8 cellular contexts compared by ENCODE assay signal in genomic region chr12:52023182-52023975, GRCh38. TPM values are rescaled to one million over a fixed set of nuclear protein-coding genes. Genes with fewer than 3 reads are reported as not detected.
DNase-seq lines count a peak whose midpoint lies in the region; ATAC-seq, FAIRE-seq and TF ChIP-seq lines count a peak whose summit lies in the region.

No MANE protein-coding gene starts in this region.

- no peak overlapping the region for H2BK5ac ChIP-seq in trophoblast cell (ENCODE audit: low read depth, low read length, poor library complexity)

- ATAC-seq in A549 (peak; percentile 63 to 79), GM18907 (IDR thresholded peaks at IDR 0.05; ENCODE audit: unreplicated experiment) (peak; percentile 52)
- ATAC-seq in activated naive CD4-positive, alpha-beta T cell treated with anti-CD3 and anti-CD28 coated beads, Interleukin-2, amount 50 U/mL, for 72 hours, result peak; percentile 63 to 70

- in situ Hi-C loops in transverse colon (cut with MboI; ENCODE audit: low pct_ligation_motif_present in 1 of 4, low pct_unique_long_range_greater_than_20kb in 1 of 4, low sequenced_read_pairs in 3 of 4), result loop anchor here in 1 of 4 donors (10.0 kb wide), 1 partner anchor 61 kb away; no protein-coding TSS in a partner anchor

- H3K14ac ChIP-seq in trophoblast cell (ENCODE audit: low read length), result no peak overlapping the region

- no peaks in the 10 kb centered on the region for H4K20me1 ChIP-seq in SK-N-SH (ENCODE audit: insufficient read depth)

- H3K18ac ChIP-seq in trophoblast cell (ENCODE audit: low read length), result no peak overlapping the region

- no peak overlapping the region for H2BK120ac ChIP-seq in trophoblast cell (ENCODE audit: insufficient read depth, low read length, poor library complexity)

- CTCF ChIA-PET in A549 (lab: Yijun Ruan, JAX), result interaction anchor here (0.6 to 41.8 kb wide), 29 partner anchors 8 to 882 kb away, joined by 3 to 1730 read pairs (median 4); partner anchors contain the start of genes ANKRD33, ATG101, KRT8 and NR4A1
- CTCF ChIA-PET in SK-N-SH (lab: Yijun Ruan, JAX), result interaction anchor here (0.6 to 30.2 kb wide), 39 partner anchors 8 to 1423 kb away, joined by 3 to 949 read pairs (median 4); partner anchors contain the start of genes ACVR1B, ANKRD33, ATG101 and NR4A1

- peak; percentile 88 to 95 for TF ChIP-seq RAD21 in A549 (conservative IDR thresholded peaks at IDR 0.05 in 1 of 2, IDR thresholded peaks at IDR 0.05 in 1 of 2)
- TF ChIP-seq RAD21 in SK-N-SH (IDR thresholded peaks at IDR 0.05; ENCODE audit: low read length), result peak; percentile 80

- no peak for FAIRE-seq in A549 (lab: Jason Lieb, UNC)

- H3K9ac ChIP-seq in SK-N-SH (peak overlapping the region; percentile 52; the same call in 1 of the 2 replicates), trophoblast cell (ENCODE audit: low read length) (no peak overlapping the region)

- H3K36me3 ChIP-seq in SK-N-SH (replicated peaks in 1 of 2; ENCODE audit: control insufficient read depth in 1 of 2, insufficient read depth in 2 of 2, low read length in 1 of 2), result no peaks in the 10 kb centered on the region
- H3K36me3 ChIP-seq in trophoblast cell (ENCODE audit: control insufficient read depth in 1 of 2, insufficient read depth in 2 of 2, low read length in 2 of 2), result no peaks in the 10 kb centered on the region
- no peaks in the 10 kb centered on the region for H3K36me3 ChIP-seq in transverse colon

- H3K4me1 ChIP-seq in A549 (peaks cover 32% of the 10 kb centered on the region), SK-N-SH (ENCODE audit: control insufficient read depth in 1 of 2, insufficient read depth in 2 of 2, low read depth in 1 of 2, low read length in 1 of 2) (peaks cover 5 to 23% of the 10 kb centered on the region in 2 experiments; a peak in 1 of 4 replicates), trophoblast cell (ENCODE audit: control insufficient read depth in 1 of 2, insufficient read depth in 2 of 2, low read length in 2 of 2) (peaks cover 7 to 16% of the 10 kb centered on the region in 2 experiments), transverse colon (peaks cover 17 to 39% (median 35%) of the 10 kb centered on the region in 4 donors)

- H4K12ac ChIP-seq in trophoblast cell (ENCODE audit: low read depth, low read length), result no peak overlapping the region

- H3K4me3 ChIP-seq in A549 (peak overlapping the region; percentile 71), SK-N-SH (ENCODE audit: low read depth in 2 of 2, low read length in 1 of 2) (peak overlapping the region; percentile 49 to 66), trophoblast cell (ENCODE audit: low read depth, low read length) (peak overlapping the region; percentile 60), transverse colon (peak overlapping the region; percentile 34 to 54 (median 46))

- peak overlapping the region; percentile 83 to 93 for H3K27ac ChIP-seq in A549
- peak overlapping the region in 1 of 2 experiments; percentile 12; a peak in 1 of 4 replicates for H3K27ac ChIP-seq in SK-N-SH (ENCODE audit: low read depth in 2 of 2, low read length in 1 of 2)
- no peak overlapping the region for H3K27ac ChIP-seq in trophoblast cell (ENCODE audit: low read depth, low read length)
- H3K27ac ChIP-seq in transverse colon, result peak overlapping the region; percentile 93 to 95 (median 94)

- H3F3A ChIP-seq in SK-N-SH (replicated peaks; ENCODE audit: insufficient read depth), result no peaks in the 10 kb centered on the region

- DNase-seq in A549 (ENCODE audit: low read depth in 1 of 2, low spot score in 1 of 2) (peak; percentile 94 to 95), LoVo (ENCODE audit: low spot score) (peak; percentile 95), SK-N-SH (peak; percentile 96), cardiac septum (ENCODE audit: low spot score) (peak; percentile 95), trophoblast cell (peak; percentile 64 to 84), transverse colon (peak; percentile 93)
- DNase-seq in activated naive CD4-positive, alpha-beta T cell treated with anti-CD3 and anti-CD28 coated beads, Interleukin-2, amount 50 U/mL, for 72 hours (ENCODE audit: low spot score in 2 of 2), result peak; percentile 92 to 98

- H3K4me2 ChIP-seq in A549, result peak overlapping the region; percentile 88
- peak overlapping the region; percentile 87 for H3K4me2 ChIP-seq in SK-N-SH
- peak overlapping the region; percentile 84 for H3K4me2 ChIP-seq in trophoblast cell (ENCODE audit: low read length)

- no peak overlapping the region for H3K23ac ChIP-seq in trophoblast cell (ENCODE audit: low read length)

- H3K27ac Mint-ChIP-seq in activated naive CD4-positive, alpha-beta T cell treated with anti-CD3 and anti-CD28 coated beads, Interleukin-2, amount 50 U/mL, for 72 hours, result peak overlapping the region; percentile 89 to 96

- TF ChIP-seq POLR2A in A549 (IDR thresholded peaks at IDR 0.05; ENCODE audit: low read length) (peak; percentile 37), transverse colon (IDR thresholded peaks at IDR 0.05) (no peak)

- TF ChIP-seq EP300 in A549 (IDR thresholded peaks at IDR 0.05), result no peak
- no peak; a peak in 1 of 4 replicates for TF ChIP-seq EP300 in SK-N-SH (IDR thresholded peaks at IDR 0.05; ENCODE audit: borderline replicate concordance in 1 of 2, low read depth in 1 of 2, low read length in 1 of 2)
- TF ChIP-seq EP300 in transverse colon (IDR thresholded peaks at IDR 0.05; ENCODE audit: low read depth), result no peak

- intact Hi-C loops in cardiac septum (cut with DNase I) (loop anchor here (1.0 kb wide), 1 partner anchor 16 kb away; no protein-coding TSS in a partner anchor), transverse colon (cut with DNase I; ENCODE audit: low total_unique reads) (loop anchor here (2.0 kb wide), 1 partner anchor 19 kb away; no protein-coding TSS in a partner anchor)

- H3K36me3 Mint-ChIP-seq in activated naive CD4-positive, alpha-beta T cell treated with anti-CD3 and anti-CD28 coated beads, Interleukin-2, amount 50 U/mL, for 72 hours, result no peaks in the 10 kb centered on the region

- H3K27me3 ChIP-seq in SK-N-SH (ENCODE audit: insufficient read depth) (no peaks in the 10 kb centered on the region), trophoblast cell (ENCODE audit: insufficient read depth, low read length) (peaks cover 5% of the 10 kb centered on the region), transverse colon (no peaks in the 10 kb centered on the region)

- no peak overlapping the region for H3K4ac ChIP-seq in trophoblast cell (ENCODE audit: low read depth, low read length)

- WGBS in A549 (ENCODE audit: missing lambda C conversion rate), result 2% methylated on average over 31 of the region's 70 CpGs
- WGBS in SK-N-SH (ENCODE audit: low lambda C conversion rate), result 2% methylated on average over 17 of the region's 70 CpGs
- WGBS in trophoblast cell (ENCODE audit: extremely low coverage, insufficient coverage, insufficient read length), result no CpG with 5 or more reads among the region's 70 CpGs
- WGBS in transverse colon (ENCODE audit: low coverage in 1 of 2), 2 donors, result 1% methylated on average over 29 of the region's 70 CpGs; no CpG with 5 or more reads in 1 of the 2 donors

- H2AK5ac ChIP-seq in trophoblast cell (ENCODE audit: low read length), result no peak overlapping the region

- H2AFZ ChIP-seq in SK-N-SH (ENCODE audit: low read depth), result peak overlapping the region; percentile 96
- peak overlapping the region; percentile 37 for H2AFZ ChIP-seq in trophoblast cell (ENCODE audit: insufficient read depth, low read length, poor library complexity)

- POLR2A ChIA-PET in A549 (lab: Yijun Ruan, JAX) (interaction anchor here (0.9 to 2.1 kb wide), 7 partner anchors 9 to 46 kb away, joined by 3 to 16 read pairs (median 4); partner anchors contain the start of genes ATG101, NR4A1 and TAMALIN), SK-N-SH (lab: Yijun Ruan, JAX) (interaction anchor here (0.5 to 2.5 kb wide), 8 partner anchors 9 to 86 kb away, joined by 3 to 12 read pairs (median 4); partner anchors contain the start of gene TAMALIN)

- H3K9me3 Mint-ChIP-seq in activated naive CD4-positive, alpha-beta T cell treated with anti-CD3 and anti-CD28 coated beads, Interleukin-2, amount 50 U/mL, for 72 hours, result no peaks in the 10 kb centered on the region

- H3K79me2 ChIP-seq in SK-N-SH (ENCODE audit: insufficient read depth) (no peaks in the 10 kb centered on the region), trophoblast cell (ENCODE audit: control insufficient read depth, insufficient read depth, low read length, poor library complexity) (no peaks in the 10 kb centered on the region)

- H3K9me3 ChIP-seq in A549 (no peaks in the 10 kb centered on the region), SK-N-SH (no peaks in the 10 kb centered on the region), trophoblast cell (ENCODE audit: insufficient read depth, low read depth, low read length) (no peaks in the 10 kb centered on the region), transverse colon (no peaks in the 10 kb centered on the region)

- H4K91ac ChIP-seq in trophoblast cell (ENCODE audit: low read depth, low read length), result no peak overlapping the region

- no peaks in the 10 kb centered on the region for H3K79me1 ChIP-seq in trophoblast cell (ENCODE audit: low read length)

- H3K9me2 ChIP-seq in SK-N-SH, result no peaks in the 10 kb centered on the region

- no peak overlapping the region for H2BK12ac ChIP-seq in trophoblast cell (ENCODE audit: low read length)

- TF ChIP-seq CTCF in A549 (IDR thresholded peaks at IDR 0.05) (peak; percentile 93), SK-N-SH (IDR thresholded peaks at IDR 0.05) (peak; percentile 90), transverse colon (IDR thresholded peaks at IDR 0.05) (peak; percentile 97 to 99 (median 98))

- H4K8ac ChIP-seq in trophoblast cell (ENCODE audit: low read depth, low read length), result peak overlapping the region; percentile 25

RNA-seq across cellular contexts. Expression of gene TAMALIN, which starts 16.6 kb away (rescaled TPM):
- polyA plus RNA-seq in A549 (2011; rRNA removed), result 0.22 and 0.35 TPM in 2 replicates
- polyA plus RNA-seq in A549 (2012; cell fraction: cytosol; rRNA removed), result 0.44 and 0.53 TPM in 2 replicates
- polyA plus RNA-seq in A549 (2012; cell fraction: nucleus; rRNA removed), result 1.4 and 3.1 TPM in 2 replicates
- 0.16 to 0.30 TPM (median 0.29 TPM) in 3 replicates for polyA plus RNA-seq in A549 (2017; fragmentation: RNase III; extraction: RNeasy Plus Mini Kit Qiagen cat#74134 plus additional on column Dnase treatment)
- polyA minus RNA-seq in A549 (2011; rRNA and poly(A)+ RNA removed), result 0.44 and 0.62 TPM in 2 replicates
- 1.7 and 2.4 TPM in 2 replicates for polyA plus RNA-seq in SK-N-SH (2012; rRNA removed)
- 1.0 and 1.6 TPM in 2 replicates for polyA plus RNA-seq in SK-N-SH (2012; cell fraction: cytosol; rRNA removed)
- 4.9 TPM in 2 replicates for polyA plus RNA-seq in SK-N-SH (2012; cell fraction: nucleus; rRNA removed)
- 10 to 100 TPM in 1 of 2 donors, 1 to 10 TPM in 1; 9.9 to 32.9 TPM for total RNA-seq in activated naive CD4-positive, alpha-beta T cell treated with anti-CD3 and anti-CD28 coated beads, Interleukin-2, amount 50 U/mL, for 72 hours
- total RNA-seq in cardiac septum, result 27.5 TPM
- 2.2 and 2.6 TPM in 2 replicates for polyA plus RNA-seq in trophoblast cell (2013)
- total RNA-seq in transverse colon, result 10 to 100 TPM in 2 of 4 donors, 1 to 10 TPM in 2; 5.9 to 20.6 (median 9.7) TPM

RNA-seq across cellular contexts. Expression of gene NR4A1, which starts 27.9 kb away (rescaled TPM):
- polyA plus RNA-seq in A549 (2011; rRNA removed) (81.3 and 89.6 TPM in 2 replicates), A549 (2017; fragmentation: RNase III; extraction: RNeasy Plus Mini Kit Qiagen cat#74134 plus additional on column Dnase treatment) (24.7 to 39.6 TPM (median 28.7 TPM) in 3 replicates), SK-N-SH (2012; rRNA removed) (75.2 and 120 TPM in 2 replicates)
- polyA plus RNA-seq in A549 (2012; cell fraction: cytosol; rRNA removed), result 151 and 315 TPM in 2 replicates
- 768 and 886 TPM in 2 replicates for polyA plus RNA-seq in A549 (2012; cell fraction: nucleus; rRNA removed)
- polyA minus RNA-seq in A549 (2011; rRNA and poly(A)+ RNA removed), result 132 and 174 TPM in 2 replicates
- polyA plus RNA-seq in SK-N-SH (2012; cell fraction: cytosol; rRNA removed), result 17.7 and 20.0 TPM in 2 replicates
- polyA plus RNA-seq in SK-N-SH (2012; cell fraction: nucleus; rRNA removed), result 429 and 610 TPM in 2 replicates
- 10 to 100 TPM; 29.8 to 76.0 TPM for total RNA-seq in activated naive CD4-positive, alpha-beta T cell treated with anti-CD3 and anti-CD28 coated beads, Interleukin-2, amount 50 U/mL, for 72 hours
- total RNA-seq in cardiac septum (76.3 TPM), transverse colon (100 to 1,000 TPM in 1 of 4 donors, 10 to 100 TPM in 3; 50.7 to 102 (median 76.9) TPM)
- 65.4 and 69.2 TPM in 2 replicates for polyA plus RNA-seq in trophoblast cell (2013)

RNA-seq across cellular contexts. Expression of gene ATG101, which starts 46.4 kb away (rescaled TPM):
- polyA plus RNA-seq in A549 (2011; rRNA removed), result 124 and 141 TPM in 2 replicates
- 168 and 190 TPM in 2 replicates for polyA plus RNA-seq in A549 (2012; cell fraction: cytosol; rRNA removed)
- 140 and 145 TPM in 2 replicates for polyA plus RNA-seq in A549 (2012; cell fraction: nucleus; rRNA removed)
- polyA plus RNA-seq in A549 (2017; fragmentation: RNase III; extraction: RNeasy Plus Mini Kit Qiagen cat#74134 plus additional on column Dnase treatment), result 81.3 to 87.9 TPM (median 82.6 TPM) in 3 replicates
- polyA minus RNA-seq in A549 (2011; rRNA and poly(A)+ RNA removed), result 109 and 119 TPM in 2 replicates
- 160 and 170 TPM in 2 replicates for polyA plus RNA-seq in SK-N-SH (2012; rRNA removed)
- polyA plus RNA-seq in SK-N-SH (2012; cell fraction: cytosol; rRNA removed), result 109 and 133 TPM in 2 replicates
- 170 and 184 TPM in 2 replicates for polyA plus RNA-seq in SK-N-SH (2012; cell fraction: nucleus; rRNA removed)
- total RNA-seq in activated naive CD4-positive, alpha-beta T cell treated with anti-CD3 and anti-CD28 coated beads, Interleukin-2, amount 50 U/mL, for 72 hours, result 10 to 100 TPM; 28.5 to 46.8 TPM
- total RNA-seq in cardiac septum, result 23.2 TPM
- 42.6 and 44.2 TPM in 2 replicates for polyA plus RNA-seq in trophoblast cell (2013)
- 10 to 100 TPM; 15.7 to 64.1 (median 51.6) TPM for total RNA-seq in transverse colon

RNA-seq across cellular contexts. Expression of gene SMIM41, which starts 56.1 kb away (rescaled TPM):
- polyA plus RNA-seq in A549 (2011; rRNA removed) (not detected in 2 replicates), A549 (2017; fragmentation: RNase III; extraction: RNeasy Plus Mini Kit Qiagen cat#74134 plus additional on column Dnase treatment) (not detected in 3 replicates), SK-N-SH (2012; rRNA removed) (not detected in 2 replicates)
- polyA plus RNA-seq in A549 (2012; cell fraction: cytosol; rRNA removed), result not detected in 2 replicates
- 0.06 and 0.10 TPM in 2 replicates for polyA plus RNA-seq in A549 (2012; cell fraction: nucleus; rRNA removed)
- polyA minus RNA-seq in A549 (2011; rRNA and poly(A)+ RNA removed), result not detected in 2 replicates
- 0.04 TPM in 1 of 2 replicates, not detected in the other for polyA plus RNA-seq in SK-N-SH (2012; cell fraction: cytosol; rRNA removed)
- 0.06 TPM in 1 of 2 replicates, not detected in the other for polyA plus RNA-seq in SK-N-SH (2012; cell fraction: nucleus; rRNA removed)
- not detected for total RNA-seq in activated naive CD4-positive, alpha-beta T cell treated with anti-CD3 and anti-CD28 coated beads, Interleukin-2, amount 50 U/mL, for 72 hours
- total RNA-seq in cardiac septum (not detected), transverse colon (1 to 10 TPM in 1 of 4 donors, under 1 TPM in 2, not detected in 1; 0.64 to 1.5 (median 0.80) TPM)
- not detected in 2 replicates for polyA plus RNA-seq in trophoblast cell (2013)

Comparison
In these comparisons a context has a peak if more than half of its experiments do, and no peak if none do; other contexts are left out.
1. Of the 12 proteins assayed by ChIP-seq in both A549 and SK-N-SH: peak only in A549: none; only in SK-N-SH: MAX and RCOR1; in both: CTCF, RAD21 and SMC3; in neither: 7.